Comparison of ENCODE assay signal across 11 cellular contexts in genomic region chr9:131657456-131657855, GRCh38.
DNase-seq lines count a peak whose midpoint lies in the region; ATAC-seq, FAIRE-seq and TF ChIP-seq lines count a peak whose summit lies in the region.
"Had no signal": no experiment of that assay in that cellular context is flagged by ENCODE, and none has a peak within 500 bp of the region (broad histone marks: within the 10 kb centered on the region; RNA-seq: fewer than 3 reads in every experiment).

No MANE protein-coding gene starts in this region.

- BruUV-seq in GM12878 (replicated peaks; lab: Mats Ljungman, UMichigan): no TSS peak

- FAIRE-seq in GM12878 (lab: Jason Lieb, UNC): no peak
- no peak for FAIRE-seq in frontal cortex (lab: Jason Lieb, UNC)

- no peaks in the 10 kb centered on the region for H3K9me3 ChIP-seq in CD4-positive, alpha-beta T cell (ENCODE audit: control insufficient read depth, low read length)
- no peaks in the 10 kb centered on the region for H3K9me3 ChIP-seq in GM12878 (replicated peaks; ENCODE audit: control insufficient read depth, insufficient read depth, low read length)
- H3K9me3 ChIP-seq: gastroesophageal sphincter had no signal

- TF ChIP-seq EP300 in GM12878 (IDR thresholded peaks at IDR 0.05; ENCODE audit: borderline replicate concordance in 1 of 2, control insufficient read depth in 1 of 2, low read depth in 2 of 2, low read length in 2 of 2): no peak

- WGBS in GM12878 (ENCODE audit: insufficient coverage, insufficient replicate concordance, low lambda C conversion rate, missing lambda C conversion rate): 10% methylated on average over 8 of the region's 8 CpGs

- no peaks in the 10 kb centered on the region for H3K27me3 ChIP-seq in CD4-positive, alpha-beta T cell (ENCODE audit: control insufficient read depth, insufficient read depth, low read length)
- no peaks in the 10 kb centered on the region for H3K27me3 ChIP-seq in GM12878 (replicated peaks in 1 of 2; ENCODE audit: control insufficient read depth in 2 of 2, insufficient read depth in 2 of 2, low read length in 1 of 2)
- H3K27me3 ChIP-seq: gastroesophageal sphincter had no signal

- no peaks in the 10 kb centered on the region for H3K27me3 Mint-ChIP-seq in CD4-positive, alpha-beta T cell
- no peaks in the 10 kb centered on the region for H3K27me3 Mint-ChIP-seq in naive thymus-derived CD8-positive, alpha-beta T cell

- RAD21 ChIA-PET in GM12878 (lab: Charles Lee; ENCODE audit: unreplicated experiment): interaction anchor here (3.1 to 4.5 kb wide), 2 partner anchors 9 to 21 kb away, joined by 8 to 32 read pairs; no protein-coding TSS in a partner anchor

- H3K36me3 ChIP-seq in GM12878 (ENCODE audit: control insufficient read depth in 2 of 2, insufficient read depth in 2 of 2, low read length in 1 of 2): peaks cover 3 to 16% of the 10 kb centered on the region in 2 experiments; a peak in 3 of 4 replicates
- H3K36me3 ChIP-seq: gastroesophageal sphincter had no signal

- H3K27ac ChIP-seq in CD4-positive, alpha-beta T cell (ENCODE audit: low read depth, low read length): peak overlapping the region; percentile 71
- H3K27ac ChIP-seq in GM12878 (ENCODE audit: control insufficient read depth, insufficient read depth): peak overlapping the region; percentile 72

- H3K36me3 Mint-ChIP-seq in CD4-positive, alpha-beta T cell (ENCODE audit: low read depth): no peaks in the 10 kb centered on the region
- no peaks in the 10 kb centered on the region for H3K36me3 Mint-ChIP-seq in naive thymus-derived CD8-positive, alpha-beta T cell

- H3K79me2 ChIP-seq in GM12878 (ENCODE audit: control insufficient read depth, insufficient read depth, low read length): peaks cover 95% of the 10 kb centered on the region

- H3K4me1 ChIP-seq in GM12878 (ENCODE audit: control insufficient read depth, insufficient read depth, low read length): peaks cover 55% of the 10 kb centered on the region

- H4K20me1 ChIP-seq in GM12878 (ENCODE audit: control insufficient read depth, insufficient read depth): no peaks in the 10 kb centered on the region; the same call in 1 of the 2 replicates

- no peak for DNase-seq in CD4-positive, alpha-beta T cell
- DNase-seq in M059J (ENCODE audit: low read depth) (peak; percentile 82), GM12878 (ENCODE audit: low read depth, low spot score) (no peak), frontal cortex (ENCODE audit: low spot score in 2 of 2) (no peak), cerebellum (ENCODE audit: low spot score) (no peak), A172 (ENCODE audit: low spot score) (no peak), foreskin fibroblast (no peak)
- DNase-seq in naive thymus-derived CD8-positive, alpha-beta T cell: no peak
- DNase-seq: anterior cingulate cortex, GDM1 had no signal

- TF ChIP-seq CTCF in CD4-positive, alpha-beta T cell (IDR thresholded peaks at IDR 0.05): no peak
- TF ChIP-seq CTCF in GM12878 (IDR thresholded peaks at IDR 0.05 in 2 of 3, conservative IDR thresholded peaks at IDR 0.05 in 1 of 3; ENCODE audit: control insufficient read depth in 2 of 3, extremely low read depth in 1 of 3, insufficient read depth in 1 of 3, low read depth in 3 of 3, low read length in 3 of 3): no peak
- no peak for TF ChIP-seq CTCF in foreskin fibroblast (IDR thresholded peaks at IDR 0.05; ENCODE audit: low read depth, low read length)

- CTCF ChIA-PET in CD4-positive, alpha-beta T cell (lab: Charles Lee): interaction anchor here (2.4 kb wide), 1 partner anchor 11 kb away, joined by 11 read pairs; no protein-coding TSS in a partner anchor
- CTCF ChIA-PET in GM12878 (lab: Yijun Ruan, JAX): no interaction called here

- H3K9ac ChIP-seq in GM12878 (ENCODE audit: control insufficient read depth, insufficient read depth, low read length): peak overlapping the region; percentile 24; the same call in 1 of the 2 replicates

- H3K9me3 Mint-ChIP-seq in CD4-positive, alpha-beta T cell: no peaks in the 10 kb centered on the region
- no peaks in the 10 kb centered on the region for H3K9me3 Mint-ChIP-seq in naive thymus-derived CD8-positive, alpha-beta T cell

- no peak for ATAC-seq in CD4-positive, alpha-beta T cell (ENCODE audit: poor library complexity)
- ATAC-seq in GM12878: peak; percentile 55
- no peak for ATAC-seq in naive thymus-derived CD8-positive, alpha-beta T cell
- ATAC-seq: gastroesophageal sphincter had no signal

- no peak for TF ChIP-seq RAD21 in GM12878 (IDR thresholded peaks at IDR 0.05; ENCODE audit: insufficient read depth, low read depth, low read length)

- H3K4me1 Mint-ChIP-seq in CD4-positive, alpha-beta T cell (ENCODE audit: low read depth): peaks cover 77% of the 10 kb centered on the region
- H3K4me1 Mint-ChIP-seq in naive thymus-derived CD8-positive, alpha-beta T cell: peaks cover 33 to 83% (median 64%) of the 10 kb centered on the region in 4 donors

- peak overlapping the region; percentile 37; the same call in 1 of the 2 replicates for H3K4me3 ChIP-seq in GM12878
- no peak overlapping the region for H3K4me3 ChIP-seq in foreskin fibroblast (ENCODE audit: low read depth in 1 of 2, low read length in 2 of 2)
- H3K4me3 ChIP-seq: gastroesophageal sphincter had no signal

- intact Hi-C loops in CD4-positive, alpha-beta T cell (cut with DNase I, micrococcal nuclease): loop anchor here in 1 of 2 experiments (2.0 to 5.0 kb wide), 2 partner anchors 65 to 75 kb away; no protein-coding TSS in a partner anchor
- intact Hi-C loops in GM12878 (cut with micrococcal nuclease; ENCODE audit: unreplicated experiment): no loop called here

- in situ Hi-C loops in GM12878 (cut with MboI): no loop called here

- SMC1A ChIA-PET in GM12878 (lab: Charles Lee; ENCODE audit: uncharacterized antibody, unreplicated experiment): interaction anchor here (2.5 to 2.7 kb wide), 2 partner anchors 15 to 21 kb away, joined by 9 to 15 read pairs; no protein-coding TSS in a partner anchor

- peak overlapping the region; percentile 71 for H3K4me2 ChIP-seq in GM12878 (ENCODE audit: control insufficient read depth, insufficient read depth)

- TF ChIP-seq POLR2A in GM12878 (IDR thresholded peaks at IDR 0.05; ENCODE audit: low read depth, low read length): no peak

- peak overlapping the region; percentile 5 for H3K4me3 Mint-ChIP-seq in CD4-positive, alpha-beta T cell
- peak overlapping the region in 4 of 10 donors; percentile 37 to 60 (median 50) for H3K4me3 Mint-ChIP-seq in naive thymus-derived CD8-positive, alpha-beta T cell

- POLR2A ChIA-PET in CD4-positive, alpha-beta T cell (lab: Charles Lee): interaction anchor here (1.2 to 1.3 kb wide), 2 partner anchors 21 to 86 kb away, joined by 4 to 5 read pairs; no protein-coding TSS in a partner anchor
- POLR2A ChIA-PET in GM12878 (lab: Charles Lee): interaction anchor here (1.5 to 2.1 kb wide), 2 partner anchors 15 to 21 kb away, joined by 3 to 6 read pairs; no protein-coding TSS in a partner anchor
- POLR2A ChIA-PET in naive thymus-derived CD8-positive, alpha-beta T cell (lab: Charles Lee): no interaction called here

- H3K27ac Mint-ChIP-seq in CD4-positive, alpha-beta T cell: peak overlapping the region; percentile 94
- H3K27ac Mint-ChIP-seq in naive thymus-derived CD8-positive, alpha-beta T cell: peak overlapping the region in 9 of 10 donors; percentile 37 to 95 (median 87)

- no peak overlapping the region for H2AFZ ChIP-seq in GM12878 (ENCODE audit: control insufficient read depth, low read depth, low read length)

TF ChIP-seq in GM12878, 131 proteins besides CTCF, POLR2A, EP300 and RAD21 (continues in another document):
- TF ChIP-seq HSF1 (IDR thresholded peaks at IDR 0.05; ENCODE audit: low read depth, low read length) (no peak), SREBF2 (IDR thresholded peaks at IDR 0.05; ENCODE audit: low read length) (no peak), IRF5 (IDR thresholded peaks at IDR 0.05; ENCODE audit: borderline replicate concordance) (no peak)
